In the genomic region with DNA sequence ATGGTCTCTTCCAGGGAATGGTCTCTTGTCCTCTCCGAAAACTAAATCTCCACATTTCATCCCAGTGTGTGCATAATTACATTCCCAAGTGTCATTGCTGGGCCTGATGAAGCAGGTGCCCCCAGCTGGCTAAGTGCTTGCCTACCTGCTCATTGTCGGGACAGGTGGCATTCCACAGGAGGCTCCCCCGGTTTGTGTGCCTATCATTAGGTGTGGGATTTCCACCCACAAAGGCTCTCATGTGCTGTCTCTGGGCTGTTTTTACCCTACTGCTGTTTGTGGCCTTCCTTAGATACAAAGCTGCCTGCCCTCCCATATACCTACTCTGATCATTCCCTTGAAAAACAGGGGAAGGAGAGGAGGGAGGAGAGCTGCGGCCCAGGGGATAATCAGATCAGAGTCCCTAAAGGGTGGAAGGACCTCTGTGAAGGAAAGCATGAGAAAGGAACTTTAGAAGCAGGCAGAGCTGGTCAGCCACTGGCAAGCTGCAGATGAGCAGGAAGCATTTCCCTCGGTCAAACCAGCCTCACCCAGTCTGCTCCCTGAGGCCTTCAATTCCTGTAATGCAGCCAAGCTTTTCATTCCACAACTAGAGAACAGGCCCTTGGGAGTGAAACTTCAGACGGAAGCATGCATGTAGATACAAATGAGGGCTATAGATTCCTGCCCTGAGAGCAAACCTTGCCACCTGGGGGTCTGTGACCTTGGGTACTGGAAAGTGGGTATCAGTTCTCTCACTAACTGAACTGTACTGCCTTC, we compare ENCODE assay signal across 9 cellular contexts.
DNase-seq lines count a peak whose midpoint lies in the region; ATAC-seq and TF ChIP-seq lines count a peak whose summit lies in the region.
"Had no signal": no experiment of that assay in that cellular context is flagged by ENCODE, and none has a peak within 500 bp of the region (broad histone marks: within the 10 kb centered on the region; RNA-seq: fewer than 3 reads in every experiment).

No MANE protein-coding gene starts in this region.

- POLR2A ChIA-PET in IMR-90 (lab: Charles Lee; ENCODE audit: unreplicated experiment), result no interaction called here

- 0 out of 2 replicates have a peak, but pooled peaks have one; percentile 12 for TF ChIP-seq RAD21 in IMR-90 (IDR thresholded peaks at IDR 0.05; ENCODE audit: low read length)

- no peaks in the 10 kb centered on the region for H3K36me3 Mint-ChIP-seq in mesothelial cell of epicardium
- no peaks in the 10 kb centered on the region for H3K36me3 Mint-ChIP-seq in activated T-cell treated with anti-CD3 and anti-CD28 coated beads, Interleukin-2, amount 50 U/mL, for 72 hours (ENCODE audit: insufficient read depth in 2 of 2)

- peak overlapping the region; percentile 86; the same call in 2 of the 3 replicates for H2BK15ac ChIP-seq in IMR-90 (ENCODE audit: low read depth, low read length)

- peak overlapping the region; percentile 43; the same call in 1 of the 2 replicates for H3K56ac ChIP-seq in IMR-90 (ENCODE audit: extremely low read depth, insufficient read depth, low read length)

- no peaks in the 10 kb centered on the region for H3K36me3 ChIP-seq in ACC112 (ENCODE audit: insufficient read depth, low read length)
- H3K36me3 ChIP-seq in IMR-90 (ENCODE audit: control insufficient read depth, insufficient read depth, low read length), result no peaks in the 10 kb centered on the region
- H3K36me3 ChIP-seq in esophagus muscularis mucosa, result no peaks in the 10 kb centered on the region

- H3K27ac ChIP-seq in ACC112 (ENCODE audit: low read depth, low read length) (peak overlapping the region; percentile 61), IMR-90 (ENCODE audit: insufficient read depth, low read length) (peak overlapping the region; percentile 84; the same call in 1 of the 2 replicates), esophagus muscularis mucosa (replicated peaks in 1 of 4) (peak overlapping the region; percentile 6 to 61 (median 38))

- BruUV-seq in IMR-90 (replicated peaks; lab: Mats Ljungman, UMichigan), result no TSS peak

- no peak for TF ChIP-seq POLR2A in IMR-90 (IDR thresholded peaks at IDR 0.05; ENCODE audit: low read depth, low read length)
- no peak for TF ChIP-seq POLR2A in esophagus muscularis mucosa (IDR thresholded peaks at IDR 0.05; ENCODE audit: low read depth)

- H2BK20ac ChIP-seq in IMR-90 (ENCODE audit: low read depth, low read length), result peak overlapping the region; percentile 92

- dilution Hi-C loops in IMR-90 (cut with HindIII; ENCODE audit: low sequenced_read_pairs, unreplicated experiment), result no loop called here

- WGBS in IMR-90 (ENCODE audit: extremely low coverage in 2 of 2, insufficient read length in 1 of 2), 2 experiments, result 80% methylated on average over 1 of the region's 6 CpGs; no CpG with 5 or more reads in 1 of the 2 experiments
- 57% methylated on average over 6 of the region's 6 CpGs for WGBS in esophagus muscularis mucosa

- peaks cover 11% of the 10 kb centered on the region for H3K9me1 ChIP-seq in IMR-90 (ENCODE audit: insufficient read depth, low read length)

- H3K14ac ChIP-seq in IMR-90 (replicated peaks; ENCODE audit: low read depth, low read length), result peak overlapping the region; percentile 80

- in situ Hi-C loops in IMR-90 (cut with MboI; ENCODE audit: low sequenced_read_pairs), result no loop called here

- peak overlapping the region; percentile 6 to 80; a peak in 3 of 4 replicates for H4K8ac ChIP-seq in IMR-90 (ENCODE audit: low read depth in 2 of 2, low read length in 2 of 2)

- no peaks in the 10 kb centered on the region for H3K79me1 ChIP-seq in IMR-90 (ENCODE audit: low read depth in 1 of 2, low read length in 2 of 2)

- H4K5ac ChIP-seq in IMR-90 (ENCODE audit: low read depth, low read length), result peak overlapping the region; percentile 70

- TF ChIP-seq EP300 in esophagus muscularis mucosa (IDR thresholded peaks at IDR 0.05), result no peak

- H4K20me1 ChIP-seq in IMR-90 (ENCODE audit: insufficient read depth, low read length), result no peaks in the 10 kb centered on the region

- H3K9me3 Mint-ChIP-seq in mesothelial cell of epicardium, result no peaks in the 10 kb centered on the region
- no peaks in the 10 kb centered on the region for H3K9me3 Mint-ChIP-seq in activated T-cell treated with anti-CD3 and anti-CD28 coated beads, Interleukin-2, amount 50 U/mL, for 72 hours

- peak overlapping the region; percentile 90 for H4K91ac ChIP-seq in IMR-90 (ENCODE audit: insufficient read depth, low read depth, low read length)

- no peak overlapping the region for H3K4me2 ChIP-seq in IMR-90 (ENCODE audit: low read depth, low read length)

- H3K18ac ChIP-seq in IMR-90 (ENCODE audit: low read depth, low read length), result peak overlapping the region; percentile 76

- no peak overlapping the region for H3K4me3 Mint-ChIP-seq in mesothelial cell of epicardium
- no peak overlapping the region for H3K4me3 Mint-ChIP-seq in activated T-cell treated with anti-CD3 and anti-CD28 coated beads, Interleukin-2, amount 50 U/mL, for 72 hours

- no peak for TF ChIP-seq CTCF in IMR-90 (conservative IDR thresholded peaks at IDR 0.05; ENCODE audit: low read depth, low read length)
- TF ChIP-seq CTCF in esophagus muscularis mucosa (IDR thresholded peaks at IDR 0.05), result no peak
- TF ChIP-seq CTCF in mesothelial cell of epicardium (IDR thresholded peaks at IDR 0.05; ENCODE audit: unreplicated experiment), result no peak

- peak overlapping the region; percentile 6 for H2AK9ac ChIP-seq in IMR-90 (replicated peaks; ENCODE audit: low read depth, low read length, poor library complexity)

- ATAC-seq in IMR-90 (ENCODE audit: low read depth), result peak; percentile 87
- no peak for ATAC-seq in activated T-cell treated with anti-CD3 and anti-CD28 coated beads, Interleukin-2, amount 50 U/mL, for 72 hours (replicated peaks in 1 of 2)
- ATAC-seq: K562 had no signal

- peak overlapping the region; percentile 47 for H2BK5ac ChIP-seq in IMR-90 (ENCODE audit: low read depth, low read length, poor library complexity, severe bottlenecking)

- no peak overlapping the region for H3K4me3 ChIP-seq in ACC112 (ENCODE audit: low read depth, low read length)
- H3K4me3 ChIP-seq in IMR-90 (ENCODE audit: insufficient read depth, low read depth, low read length), result no peak overlapping the region
- no peak overlapping the region for H3K4me3 ChIP-seq in esophagus muscularis mucosa
- H3K4me3 ChIP-seq: K562 had no signal

- peaks cover 39% of the 10 kb centered on the region for H3K4me1 Mint-ChIP-seq in mesothelial cell of epicardium
- peaks cover 42% of the 10 kb centered on the region for H3K4me1 Mint-ChIP-seq in activated T-cell treated with anti-CD3 and anti-CD28 coated beads, Interleukin-2, amount 50 U/mL, for 72 hours (ENCODE audit: low read depth)

- peak overlapping the region; percentile 37 for H3K23ac ChIP-seq in IMR-90 (ENCODE audit: low read depth, low read length)

- H3K9me3 ChIP-seq in IMR-90 (ENCODE audit: control insufficient read depth, insufficient read depth, low read length), result no peaks in the 10 kb centered on the region
- H3K9me3 ChIP-seq in esophagus muscularis mucosa, result no peaks in the 10 kb centered on the region

- H3K27me3 Mint-ChIP-seq in mesothelial cell of epicardium (ENCODE audit: low read depth), result peaks cover 26% of the 10 kb centered on the region
- H3K27me3 Mint-ChIP-seq in activated T-cell treated with anti-CD3 and anti-CD28 coated beads, Interleukin-2, amount 50 U/mL, for 72 hours (ENCODE audit: low read depth), result peaks cover 39% of the 10 kb centered on the region

- H2AFZ ChIP-seq in ACC112 (ENCODE audit: low read length, unreplicated experiment) (no peak overlapping the region), IMR-90 (replicated peaks; ENCODE audit: low read length, poor library complexity) (peak overlapping the region; percentile 75)

- peak overlapping the region; percentile 96 for H2BK120ac ChIP-seq in IMR-90 (ENCODE audit: low read depth, low read length)

- peak; percentile 77 for DNase-seq in IMR-90
- no peak for DNase-seq in esophagus muscularis mucosa (ENCODE audit: extremely low spot score)
- DNase-seq in mesothelial cell of epicardium (ENCODE audit: low spot score in 2 of 2, unreplicated experiment in 2 of 2), result no peak
- no peak for DNase-seq in NCI-H345 treated with DMSO at 0.1 percent for 48 hours (lab: John Stamatoyannopoulos, UW; ENCODE audit: unreplicated experiment)
- DNase-seq in activated CD8-positive, alpha-beta memory T cell treated with anti-CD3 and anti-CD28 coated beads for 24 hours, result no peak
- DNase-seq in activated T-cell treated with anti-CD3 and anti-CD28 coated beads, Interleukin-2, amount 50 U/mL, for 72 hours, result no peak
- no peak for DNase-seq in COLO668 (lab: John Stamatoyannopoulos, UW; ENCODE audit: unreplicated experiment)

- H3K4me1 ChIP-seq in ACC112 (ENCODE audit: control insufficient read depth, insufficient read depth, low read length, unreplicated experiment), result peaks cover 50% of the 10 kb centered on the region
- H3K4me1 ChIP-seq in IMR-90 (ENCODE audit: control insufficient read depth, insufficient read depth, low read length), result peaks cover 27% of the 10 kb centered on the region
- H3K4me1 ChIP-seq in esophagus muscularis mucosa, result peaks cover 33 to 55% (median 48%) of the 10 kb centered on the region in 4 donors

- peak overlapping the region; percentile 86 for H3K27ac Mint-ChIP-seq in mesothelial cell of epicardium
- H3K27ac Mint-ChIP-seq in activated T-cell treated with anti-CD3 and anti-CD28 coated beads, Interleukin-2, amount 50 U/mL, for 72 hours, result no peak overlapping the region

- H3K79me2 ChIP-seq in ACC112 (ENCODE audit: control insufficient read depth, insufficient read depth, low read length, unreplicated experiment), result no peaks in the 10 kb centered on the region

- peak overlapping the region; percentile 48; the same call in 1 of the 2 replicates for H3K9ac ChIP-seq in IMR-90 (ENCODE audit: low read depth, low read length)

- intact Hi-C loops in IMR-90 (cut with micrococcal nuclease), result loop anchor here (5.0 kb wide), 1 partner anchor 114 kb away; no protein-coding TSS in a partner anchor
- intact Hi-C loops in esophagus muscularis mucosa (cut with DNase I), result no loop called here

- H3K4ac ChIP-seq in IMR-90 (ENCODE audit: low read depth, low read length), result peak overlapping the region; percentile 89

- H2AK5ac ChIP-seq in IMR-90 (ENCODE audit: low read depth, low read length), result peak overlapping the region; percentile 83; the same call in 1 of the 2 replicates

- H3K27me3 ChIP-seq in ACC112 (ENCODE audit: insufficient read depth, low read length) (no peaks in the 10 kb centered on the region), IMR-90 (ENCODE audit: control insufficient read depth, insufficient read depth, low read length) (no peaks in the 10 kb centered on the region), esophagus muscularis mucosa (no peaks in the 10 kb centered on the region)

- CTCF ChIA-PET in IMR-90 (lab: Yijun Ruan, JAX), result interaction anchor here (0.5 kb wide), 1 partner anchor 460 kb away, joined by 3 read pairs; no protein-coding TSS in a partner anchor

TF ChIP-seq in IMR-90, 13 proteins besides CTCF, POLR2A, EP300 and RAD21 (continues in another document):
- TF ChIP-seq FOS (IDR thresholded peaks at IDR 0.05; ENCODE audit: low read depth, low read length) (no peak), BHLHE40 (IDR thresholded peaks at IDR 0.05; ENCODE audit: low read depth, low read length) (no peak)
